34 cellular contexts compared by ENCODE assay signal in the genomic region with DNA sequence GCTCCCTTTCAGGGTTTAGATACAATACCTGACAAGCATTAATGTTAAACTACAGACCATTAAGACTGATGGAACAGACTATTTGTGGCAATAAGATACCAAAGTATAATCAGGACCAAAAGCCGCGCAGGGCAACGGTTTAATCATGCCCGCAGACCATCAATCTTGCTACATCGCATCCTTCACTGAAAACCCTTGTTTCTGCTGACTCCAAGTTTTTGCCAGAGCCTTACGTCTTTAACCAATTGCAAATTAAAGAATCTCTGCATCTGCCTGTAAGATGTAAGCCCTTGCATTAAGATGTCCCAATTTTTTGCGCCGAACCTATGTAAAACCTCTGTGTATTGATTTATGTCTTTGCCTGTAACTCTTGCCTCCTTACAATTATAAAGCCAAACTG.
"Had no signal": no experiment of that assay in that cellular context is flagged by ENCODE, and none has a peak within 500 bp of the region (broad histone marks: within the 10 kb centered on the region; RNA-seq: fewer than 3 reads in every experiment).

No MANE protein-coding gene starts in this region.

- ATAC-seq: activated CD8-positive, alpha-beta T cell treated with anti-CD3 and anti-CD28 coated beads for 36 hours; activated naive CD4-positive, alpha-beta T cell treated with anti-CD3 and anti-CD28 coated beads, Interleukin-2, amount 50 U/mL, for 72 hours; activated naive CD8-positive, alpha-beta T cell treated with anti-CD3 and anti-CD28 coated beads, Interleukin-2, amount 50 U/mL, for 24 hours; activated T-cell treated with anti-CD3 and anti-CD28 coated beads, Interleukin-2, amount 50 U/mL, for 4 hours; activated T-cell treated with anti-CD3 and anti-CD28 coated beads, Interleukin-2, amount 50 U/mL, for 72 hours; activated T-helper 17 cell treated with anti-CD3 and anti-CD28 coated beads, Interleukin-2, amount 50 U/mL, for 72 hours had no signal

- H3K9me3 ChIP-seq: ascending aorta had no signal

- FAIRE-seq: bronchial epithelial cell, TTC549 had no signal

- DNase-seq: activated B cell treated with CpG ODN at 0.5 μM for 24 hours; activated CD4-positive, alpha-beta memory T cell treated with anti-CD3 and anti-CD28 coated beads for 36 hours; activated CD4-positive, alpha-beta T cell treated with anti-CD3 and anti-CD28 coated beads for 4 hours; activated CD4-positive, alpha-beta T cell treated with anti-CD3 and anti-CD28 coated beads, Interleukin-2, amount 10 ng/mL, durations not matched to agents 24 days and 14 days; activated CD4-positive, alpha-beta T cell treated with anti-CD3 and anti-CD28 coated beads, Interleukin-2, amount 50 U/mL, for 1 hour; activated CD4-positive, alpha-beta T cell treated with anti-CD3 and anti-CD28 coated beads, Interleukin-2, amount 50 U/mL, for 4 hours; activated CD4-positive, CD25-positive, alpha-beta regulatory T cell treated with anti-CD3 and anti-CD28 coated beads, Interleukin-2, amount 50 U/mL, for 72 hours; activated CD8-positive, alpha-beta memory T cell treated with anti-CD3 and anti-CD28 coated beads, Interleukin-2, amount 50 U/mL, for 4 hours; activated CD8-positive, alpha-beta T cell treated with anti-CD3 and anti-CD28 coated beads for 36 hours; activated effector memory CD4-positive, alpha-beta T cell treated with anti-CD3 and anti-CD28 coated beads, Interleukin-2, amount 50 U/mL, for 16 hours; activated gamma-delta T cell treated with Interleukin-2 at 50 U/mL for 16 hours; activated naive CD4-positive, alpha-beta T cell; activated naive CD4-positive, alpha-beta T cell treated with anti-CD3 and anti-CD28 coated beads for 36 hours; activated naive CD4-positive, alpha-beta T cell treated with anti-CD3 and anti-CD28 coated beads, Interleukin-2, amount 50 U/mL, for 16 hours; activated naive CD8-positive, alpha-beta T cell treated with anti-CD3 and anti-CD28 coated beads, Interleukin-2, amount 10 ng/mL, durations not matched to agents 7 days and 5 days; activated naive CD8-positive, alpha-beta T cell treated with anti-CD3 and anti-CD28 coated beads, Interleukin-2, amount 50 U/mL, for 24 hours; activated T-cell treated with anti-CD3 and anti-CD28 coated beads for 4 hours; activated T-cell treated with anti-CD3 and anti-CD28 coated beads, Interleukin-2, amount 50 U/mL, for 1 hour; activated T-cell treated with anti-CD3 and anti-CD28 coated beads, Interleukin-2, amount 50 U/mL, for 4 hours; activated T-cell treated with anti-CD3 and anti-CD28 coated beads, Interleukin-2, amount 50 U/mL, for 72 hours; amygdala; anterior cingulate cortex; caudate nucleus; cerebellar nuclear complex; T-helper 1 cell; T-helper 2 cell; T-helper 9 cell had no signal

- H3K27me3 ChIP-seq: ascending aorta, cardiac muscle cell had no signal

- H3K27ac ChIP-seq: ascending aorta, cardiac muscle cell, VCaP had no signal

- H3K36me3 ChIP-seq: ascending aorta, cardiac muscle cell had no signal

- H3K4me3 ChIP-seq: ascending aorta, cardiac muscle cell had no signal

- H3K4me1 ChIP-seq: ascending aorta had no signal
